In the genomic region with DNA sequence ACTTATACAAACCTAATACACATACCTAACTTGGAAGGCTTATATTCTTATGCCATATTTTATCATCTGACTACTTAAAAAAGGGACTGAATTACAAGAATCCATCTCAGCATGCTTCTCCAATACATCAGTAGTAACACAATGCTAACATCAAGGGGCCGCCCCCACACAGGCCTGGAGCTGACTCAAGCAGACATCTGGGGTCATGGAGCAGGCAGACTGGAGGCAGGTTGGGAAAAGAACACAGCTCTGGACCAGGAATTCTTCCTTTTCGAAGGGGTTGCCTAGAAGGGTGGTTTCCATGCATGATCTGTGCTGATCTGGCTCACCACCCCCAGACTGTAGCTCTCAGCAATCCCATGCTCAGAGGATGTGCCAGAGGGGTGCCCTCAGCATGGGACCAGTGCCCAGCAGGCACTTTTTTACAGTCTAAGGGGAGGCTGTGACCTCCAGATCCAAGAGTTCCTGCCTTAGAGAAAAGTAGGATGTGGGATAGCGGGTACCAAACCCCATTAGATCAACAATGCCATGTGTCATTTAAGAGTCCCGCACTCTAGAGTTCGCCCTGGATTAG, we compare ENCODE assay signal across 23 cellular contexts.
DNase-seq lines count a peak whose midpoint lies in the region; ATAC-seq and TF ChIP-seq lines count a peak whose summit lies in the region.
"Had no signal": no experiment of that assay in that cellular context is flagged by ENCODE, and none has a peak within 500 bp of the region (broad histone marks: within the 10 kb centered on the region; RNA-seq: fewer than 3 reads in every experiment).

No MANE protein-coding gene starts in this region.

- ATAC-seq in HG02938 (IDR thresholded peaks at IDR 0.05; ENCODE audit: unreplicated experiment), result no peak
- ATAC-seq: left cardiac atrium, mucosa of descending colon, right cardiac atrium had no signal

- no peak overlapping the region for H3K4me3 ChIP-seq in epithelial cell of esophagus (ENCODE audit: low read length)
- H3K4me3 ChIP-seq: coronary artery, hepatocyte, mucosa of descending colon, suprapubic skin had no signal

- TF ChIP-seq CTCF in epithelial cell of esophagus (IDR thresholded peaks at IDR 0.05; ENCODE audit: insufficient read depth, low read depth, low read length, missing control alignments), result no peak

- DNase-seq in DMS 273 treated with DMSO at 0.1 percent for 48 hours (lab: John Stamatoyannopoulos, UW), result peak; percentile 8
- DNase-seq in NCI-H226, result peak; percentile 51
- peak; percentile 33 for DNase-seq in epithelial cell of esophagus (ENCODE audit: low read depth)
- peak; percentile 76 for DNase-seq in non-pigmented ciliary epithelial cell (ENCODE audit: low read depth)
- DNase-seq in NCI-H2029 treated with DMSO at 0.1 percent for 48 hours (lab: John Stamatoyannopoulos, UW), result no peak
- no peak for DNase-seq in effector CD8-positive, alpha-beta T cell (lab: John Stamatoyannopoulos, UW)
- no peak for DNase-seq in DMS79 treated with DMSO at 0.1 percent for 48 hours (lab: John Stamatoyannopoulos, UW)
- DNase-seq: activated B cell treated with CpG ODN at 0.5 μM for 24 hours; anterior cingulate cortex; erythroblast; left cardiac atrium; mucosa of descending colon; NCI-H1092 treated with DMSO at 0.1 percent for 48 hours; NCI-H2171 treated with DMSO at 0.1 percent for 48 hours; NK-92 treated with Interleukin-12 subunit alpha and Interleukin-12 subunit beta, amount 100 ng/mL, for 24 hours; right cardiac atrium; SHP77; stimulated activated CD4-positive, alpha-beta T cell treated with anti-CD3 and anti-CD28 coated beads, Interleukin-2, amount 100 ng/mL, for 24 hours; T-helper 2 cell had no signal

Comparison
In these comparisons a context has a peak if more than half of its experiments do, and no peak if none do; other contexts are left out.
1. DNase-seq: peak in DMS 273 treated with DMSO at 0.1 percent for 48 hours (single experiment), NCI-H226 (single experiment), epithelial cell of esophagus (single experiment) and non-pigmented ciliary epithelial cell (single experiment); none in NCI-H2029 treated with DMSO at 0.1 percent for 48 hours (single experiment), effector CD8-positive, alpha-beta T cell (single experiment) and DMS79 treated with DMSO at 0.1 percent for 48 hours (single experiment).